Comparison of ENCODE assay signal across 28 cellular contexts in genomic region chr2:42797281-42797680, GRCh38. TPM values are rescaled to one million over a fixed set of nuclear protein-coding genes. Genes with fewer than 3 reads are reported as not detected.
DNase-seq lines count a peak whose midpoint lies in the region; ATAC-seq, FAIRE-seq and TF ChIP-seq lines count a peak whose summit lies in the region.
"Had no signal": no experiment of that assay in that cellular context is flagged by ENCODE, and none has a peak within 500 bp of the region (broad histone marks: within the 10 kb centered on the region; RNA-seq: fewer than 3 reads in every experiment).

No MANE protein-coding gene starts in this region.

- TF ChIP-seq EP300 in H1 (IDR thresholded peaks at IDR 0.05; ENCODE audit: borderline replicate concordance in 1 of 2, low read depth in 2 of 2, low read length in 2 of 2): no peak

- no peak overlapping the region for H2BK120ac ChIP-seq in H1 (replicated peaks; ENCODE audit: low read depth, low read length)

- no peaks in the 10 kb centered on the region for H3K9me3 Mint-ChIP-seq in activated T-cell treated with anti-CD3 and anti-CD28 coated beads, Interleukin-2, amount 50 U/mL, for 24 hours
- H3K9me3 Mint-ChIP-seq in activated T-cell treated with anti-CD3 and anti-CD28 coated beads, Interleukin-2, amount 50 U/mL, for 72 hours: no peaks in the 10 kb centered on the region

- no peaks in the 10 kb centered on the region for H3K36me3 Mint-ChIP-seq in activated T-cell treated with anti-CD3 and anti-CD28 coated beads, Interleukin-2, amount 50 U/mL, for 24 hours (ENCODE audit: low read depth)
- peaks cover 1 to 5% of the 10 kb centered on the region in 2 donors for H3K36me3 Mint-ChIP-seq in activated T-cell treated with anti-CD3 and anti-CD28 coated beads, Interleukin-2, amount 50 U/mL, for 72 hours (ENCODE audit: insufficient read depth in 2 of 2)

- CTCF ChIA-PET in H1 (lab: Charles Lee; ENCODE audit: partially characterized antibody): no interaction called here
- CTCF ChIA-PET in HEK293T (lab: Yijun Ruan, JAX): no interaction called here

- H3K4me2 ChIP-seq in Karpas-422 (ENCODE audit: low read depth, low read length, poor library complexity, severe bottlenecking) (no peak overlapping the region), H1 (ENCODE audit: insufficient read depth in 1 of 2, low read depth in 2 of 2, low read length in 2 of 2) (no peak overlapping the region)
- H3K4me2 ChIP-seq: PC-9 had no signal

- 0 out of 2 replicates have a peak overlapping the region, but pooled peaks have one; percentile 6 for H2BK20ac ChIP-seq in H1 (ENCODE audit: low read length)

- no peak for FAIRE-seq in H1 (lab: Jason Lieb, UNC)

- no peak for ATAC-seq in activated T-cell treated with anti-CD3 and anti-CD28 coated beads, Interleukin-2, amount 50 U/mL, for 72 hours (replicated peaks in 1 of 2)
- no peak for ATAC-seq in HG02870 (IDR thresholded peaks at IDR 0.05; ENCODE audit: unreplicated experiment)
- ATAC-seq: Right ventricle myocardium inferior had no signal

- peaks cover 57% of the 10 kb centered on the region for H3K4me1 Mint-ChIP-seq in activated T-cell treated with anti-CD3 and anti-CD28 coated beads, Interleukin-2, amount 50 U/mL, for 24 hours (ENCODE audit: low read depth)
- peaks cover 65% of the 10 kb centered on the region for H3K4me1 Mint-ChIP-seq in activated T-cell treated with anti-CD3 and anti-CD28 coated beads, Interleukin-2, amount 50 U/mL, for 72 hours (ENCODE audit: low read depth)

- DNase-seq in activated T-cell treated with anti-CD3 and anti-CD28 coated beads, Interleukin-2, amount 50 U/mL, for 24 hours: no peak
- no peak for DNase-seq in activated T-cell treated with anti-CD3 and anti-CD28 coated beads, Interleukin-2, amount 50 U/mL, for 72 hours
- DNase-seq in Karpas-422: peak; percentile 34
- no peak for DNase-seq in H1 (ENCODE audit: low read depth in 1 of 2, low spot score in 2 of 2)
- no peak for DNase-seq in epidermal melanocyte (ENCODE audit: insufficient read length, low spot score)
- DNase-seq in HEK293T (ENCODE audit: extremely low spot score): no peak
- DNase-seq: 8988T; ACHN; BE2C; Calu3; GOT3; HCEC 1CT; KBM-7; MG63; NCI-H2029 treated with DMSO at 0.1 percent for 48 hours; NCI-H446 treated with DMSO at 0.1 percent for 48 hours; NCI-H526; NCI-H82; NK-92 treated with Interleukin-12 subunit alpha and Interleukin-12 subunit beta, amount 100 ng/mL, for 24 hours; PC-9 had no signal

- POLR2A ChIA-PET in H1 (lab: Charles Lee; ENCODE audit: partially characterized antibody): no interaction called here
- POLR2A ChIA-PET in HEK293T (lab: Yijun Ruan, JAX): no interaction called here

- no peak overlapping the region for H3K4ac ChIP-seq in H1 (replicated peaks; ENCODE audit: insufficient read length, low read depth, low read length)

- peaks cover 6% of the 10 kb centered on the region; the same call in 1 of the 2 replicates for H3K23me2 ChIP-seq in H1 (ENCODE audit: low read depth, low read length)

- peak overlapping the region; percentile 45 for H3K27ac Mint-ChIP-seq in activated T-cell treated with anti-CD3 and anti-CD28 coated beads, Interleukin-2, amount 50 U/mL, for 24 hours
- no peak overlapping the region for H3K27ac Mint-ChIP-seq in activated T-cell treated with anti-CD3 and anti-CD28 coated beads, Interleukin-2, amount 50 U/mL, for 72 hours

- no peak overlapping the region for H3K14ac ChIP-seq in H1 (ENCODE audit: insufficient read length)

- H4K8ac ChIP-seq in H1 (ENCODE audit: extremely low read depth, insufficient read depth, low read length): no peak overlapping the region

- no peak overlapping the region for H2AFZ ChIP-seq in Karpas-422 (ENCODE audit: low read length)
- no peak overlapping the region for H2AFZ ChIP-seq in H1 (ENCODE audit: low read length)
- H2AFZ ChIP-seq: PC-9 had no signal

- no peaks in the 10 kb centered on the region for H3K79me1 ChIP-seq in H1 (ENCODE audit: low read depth, low read length)

- TF ChIP-seq CTCF in H1 (IDR thresholded peaks at IDR 0.05; ENCODE audit: control extremely low read depth in 1 of 3, insufficient read depth in 1 of 3, low read depth in 1 of 3, low read length in 3 of 3): no peak

- H3K9me3 ChIP-seq in Karpas-422 (ENCODE audit: low read length) (no peaks in the 10 kb centered on the region), H1 (ENCODE audit: insufficient read depth in 2 of 2, low read depth in 1 of 2, low read length in 1 of 2) (no peaks in the 10 kb centered on the region)
- H3K9me3 ChIP-seq: BE2C, MG63 had no signal

- H2BK12ac ChIP-seq in H1 (ENCODE audit: low read depth, low read length): no peak overlapping the region

- no peaks in the 10 kb centered on the region; the same call in 1 of the 2 replicates for H3K36me3 ChIP-seq in Karpas-422 (ENCODE audit: insufficient read depth, low read length)
- no peaks in the 10 kb centered on the region for H3K36me3 ChIP-seq in H1 (ENCODE audit: control insufficient read depth in 2 of 4, insufficient read depth in 4 of 4, low read length in 3 of 4)
- H3K36me3 ChIP-seq: BE2C, MG63, SJSA1 had no signal

- H3K27me3 Mint-ChIP-seq in activated T-cell treated with anti-CD3 and anti-CD28 coated beads, Interleukin-2, amount 50 U/mL, for 24 hours: peaks cover 19% of the 10 kb centered on the region
- peaks cover 18% of the 10 kb centered on the region for H3K27me3 Mint-ChIP-seq in activated T-cell treated with anti-CD3 and anti-CD28 coated beads, Interleukin-2, amount 50 U/mL, for 72 hours (ENCODE audit: low read depth)

- H3K9me2 ChIP-seq in Karpas-422 (replicated peaks; ENCODE audit: insufficient read depth, low read length): no peaks in the 10 kb centered on the region

- H4K91ac ChIP-seq in H1 (replicated peaks; ENCODE audit: insufficient read length, low read length): no peak overlapping the region

- TF ChIP-seq POLR2A in H1 (IDR thresholded peaks at IDR 0.05; ENCODE audit: control extremely low read depth in 1 of 2, low read depth in 2 of 2, low read length in 2 of 2): no peak

- H4K5ac ChIP-seq in H1 (ENCODE audit: insufficient read length, low read depth, low read length): no peak overlapping the region

- H3K56ac ChIP-seq in H1 (replicated peaks; ENCODE audit: insufficient read length, low read depth, low read length): no peak overlapping the region

- no peak overlapping the region for H2BK5ac ChIP-seq in H1 (ENCODE audit: low read depth, low read length)

- no peak overlapping the region for H3K23ac ChIP-seq in H1 (ENCODE audit: insufficient read length)

- no peak for TF ChIP-seq RAD21 in H1 (IDR thresholded peaks at IDR 0.05 in 1 of 2, conservative IDR thresholded peaks at IDR 0.05 in 1 of 2; ENCODE audit: low read depth in 2 of 2, low read length in 2 of 2)

- no peaks in the 10 kb centered on the region for H4K20me1 ChIP-seq in Karpas-422 (ENCODE audit: insufficient read depth, low read depth, low read length)
- H4K20me1 ChIP-seq in H1 (replicated peaks in 1 of 2; ENCODE audit: control insufficient read depth in 1 of 2, insufficient read depth in 2 of 2, low read length in 2 of 2): no peaks in the 10 kb centered on the region

- no peak overlapping the region for H3K18ac ChIP-seq in H1 (ENCODE audit: extremely low read depth, low read length)

- H3K4me3 ChIP-seq in Karpas-422 (ENCODE audit: low read length) (no peak overlapping the region), H1 (ENCODE audit: extremely low read depth in 1 of 4, insufficient read depth in 2 of 4, low read depth in 3 of 4, low read length in 4 of 4) (no peak overlapping the region)
- H3K4me3 ChIP-seq: MG63, PC-9, SJSA1 had no signal

- no peak overlapping the region for H3K9ac ChIP-seq in Karpas-422 (ENCODE audit: low read length)
- H3K9ac ChIP-seq in H1 (replicated peaks in 1 of 4; ENCODE audit: extremely low read depth in 1 of 4, low read depth in 3 of 4, low read length in 3 of 4): no peak overlapping the region

- H3K79me2 ChIP-seq in Karpas-422 (ENCODE audit: low read length) (no peaks in the 10 kb centered on the region), H1 (ENCODE audit: control insufficient read depth in 1 of 2, insufficient read depth in 2 of 2, low read length in 2 of 2) (no peaks in the 10 kb centered on the region)

- no peak overlapping the region for H2AK5ac ChIP-seq in H1 (ENCODE audit: low read depth, low read length)

- H3K27ac ChIP-seq in Karpas-422 (ENCODE audit: low read length) (no peak overlapping the region), H1 (ENCODE audit: low read depth, low read length) (no peak overlapping the region)
- H3K27ac ChIP-seq: HL-60, PC-9, SJSA1 had no signal

- no peak overlapping the region for H2BK15ac ChIP-seq in H1 (ENCODE audit: low read length)

- H3K4me3 Mint-ChIP-seq in activated T-cell treated with anti-CD3 and anti-CD28 coated beads, Interleukin-2, amount 50 U/mL, for 24 hours: no peak overlapping the region
- H3K4me3 Mint-ChIP-seq in activated T-cell treated with anti-CD3 and anti-CD28 coated beads, Interleukin-2, amount 50 U/mL, for 72 hours: no peak overlapping the region
- H3K4me3 Mint-ChIP-seq: CD14-positive monocyte had no signal

- 88% methylated on average over 6 of the region's 6 CpGs; no CpG with 5 or more reads in 1 of the 2 experiments for WGBS in H1 (ENCODE audit: extremely low coverage in 1 of 2, insufficient coverage in 1 of 2, insufficient read length in 1 of 2, insufficient replicate concordance in 2 of 2, low coverage in 1 of 2, low lambda C conversion rate in 2 of 2, missing lambda C conversion rate in 1 of 2), 2 experiments

- no peaks in the 10 kb centered on the region for H3K27me3 ChIP-seq in Karpas-422 (ENCODE audit: low read length)
- H3K27me3 ChIP-seq in H1 (replicated peaks in 1 of 4; ENCODE audit: control insufficient read depth in 3 of 4, extremely low read depth in 1 of 4, insufficient read depth in 3 of 4, low read length in 3 of 4): peaks cover 0 to 6% (median 3%) of the 10 kb centered on the region in 4 experiments; a peak in 3 of 7 replicates
- H3K27me3 ChIP-seq: BE2C, MG63 had no signal

- peaks cover 24% of the 10 kb centered on the region for H3K4me1 ChIP-seq in Karpas-422 (ENCODE audit: low read length)
- H3K4me1 ChIP-seq in H1 (replicated peaks in 1 of 4; ENCODE audit: control insufficient read depth in 3 of 4, insufficient read depth in 4 of 4, low read length in 3 of 4): peaks cover 0 to 3% (median 2%) of the 10 kb centered on the region in 4 experiments; a peak in 5 of 7 replicates
- H3K4me1 ChIP-seq: BE2C had no signal

RNA-seq across cellular contexts. Expression of gene HAAO, which starts 4.9 kb away (rescaled TPM):
- 1 to 10 TPM in 1 of 2 donors, under 1 TPM in 1; 0.65 to 6.1 TPM for total RNA-seq in activated T-cell treated with anti-CD3 and anti-CD28 coated beads, Interleukin-2, amount 50 U/mL, for 72 hours
- not detected in 2 replicates for total RNA-seq in Karpas-422 (2014; rRNA removed; shearing (Covaris generic); ENCODE audit: low replicate concordance)
- 2.5 and 3.2 TPM in 2 replicates for total RNA-seq in H1 (2021; fragmentation: NEBNext Ultra II Directional; extraction: Animal tissue kit (Norgen Biotek cat#: 25700))
- polyA plus RNA-seq in H1 (2011; rRNA removed): 7.0 and 9.5 TPM in 2 replicates
- 5.4 TPM for polyA plus RNA-seq in H1 (2011; cell fraction: cytosol; rRNA removed)
- 12.8 TPM for polyA plus RNA-seq in H1 (2011; cell fraction: nucleus; rRNA removed)
- polyA plus RNA-seq in H1 (2012, experiment 1 of 2): 2.2 to 6.4 TPM (median 4.5 TPM) in 4 replicates
- polyA plus RNA-seq in H1 (2012, experiment 2 of 2): 2.6 TPM
- polyA plus RNA-seq in H1 (2013, experiment 1 of 2): 1.8 TPM
- 1.7 TPM for polyA plus RNA-seq in H1 (2013, experiment 2 of 2)
- polyA minus RNA-seq in H1 (2011; rRNA and poly(A)+ RNA removed): 3.3 and 5.6 TPM in 2 replicates
- 1.4 TPM for polyA minus RNA-seq in H1 (2011; cell fraction: cytosol; rRNA and poly(A)+ RNA removed)
- 5.7 TPM for polyA minus RNA-seq in H1 (2011; cell fraction: nucleus; rRNA and poly(A)+ RNA removed)
- total RNA-seq: Daoy, G401, PC-9, RPMI7951, SJSA1 had no signal

RNA-seq across cellular contexts. Expression of gene OXER1, which starts 33.3 kb away (rescaled TPM):
- 1 to 10 TPM in 1 of 2 donors, under 1 TPM in 1; 0.30 to 1.9 TPM for total RNA-seq in activated T-cell treated with anti-CD3 and anti-CD28 coated beads, Interleukin-2, amount 50 U/mL, for 72 hours
- total RNA-seq in Karpas-422 (2014; rRNA removed; shearing (Covaris generic); ENCODE audit: low replicate concordance): not detected in 2 replicates
- 1.2 and 1.3 TPM in 2 replicates for total RNA-seq in H1 (2021; fragmentation: NEBNext Ultra II Directional; extraction: Animal tissue kit (Norgen Biotek cat#: 25700))
- polyA plus RNA-seq in H1 (2011; rRNA removed): 2.9 and 3.7 TPM in 2 replicates
- 1.8 TPM for polyA plus RNA-seq in H1 (2011; cell fraction: cytosol; rRNA removed)
- 6.2 TPM for polyA plus RNA-seq in H1 (2011; cell fraction: nucleus; rRNA removed)
- 1.3 to 2.9 TPM (median 2.4 TPM) in 4 replicates for polyA plus RNA-seq in H1 (2012, experiment 1 of 2)
- 0.71 TPM for polyA plus RNA-seq in H1 (2012, experiment 2 of 2)
- polyA plus RNA-seq in H1 (2013, experiment 1 of 2): 0.65 TPM
- polyA plus RNA-seq in H1 (2013, experiment 2 of 2): 0.46 TPM
- polyA minus RNA-seq in H1 (2011; rRNA and poly(A)+ RNA removed): 1.0 and 1.8 TPM in 2 replicates
- polyA minus RNA-seq in H1 (2011; cell fraction: cytosol; rRNA and poly(A)+ RNA removed): 0.81 TPM
- 2.7 TPM for polyA minus RNA-seq in H1 (2011; cell fraction: nucleus; rRNA and poly(A)+ RNA removed)
- total RNA-seq: Daoy, G401, PC-9, RPMI7951, SJSA1 had no signal
